ENCODE assay signal across 1 cellular context in the genomic region with DNA sequence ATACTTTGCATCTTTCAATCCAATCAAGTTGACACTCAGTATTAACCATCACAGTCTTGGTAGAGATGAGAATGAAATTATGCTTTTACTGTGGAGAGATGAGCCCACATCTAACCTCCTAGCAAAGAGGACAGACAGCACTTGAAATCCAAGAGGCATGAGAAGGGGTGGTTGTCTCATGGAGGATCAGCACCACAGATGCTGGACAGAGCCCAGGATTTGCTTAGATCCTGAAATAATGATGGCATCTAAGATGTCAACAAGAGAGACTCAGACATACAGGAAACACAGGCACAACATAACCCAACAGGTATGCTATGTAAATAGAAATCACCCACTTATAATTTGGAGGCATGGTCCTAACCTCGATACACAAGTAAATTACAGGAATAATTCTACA.
TF ChIP-seq lines count a peak whose summit lies in the region.

No MANE protein-coding gene starts in this region.

TF ChIP-seq in GM23338, 12 proteins besides CTCF, POLR2A, EP300 and RAD21:
- TF ChIP-seq, protein P1, sequence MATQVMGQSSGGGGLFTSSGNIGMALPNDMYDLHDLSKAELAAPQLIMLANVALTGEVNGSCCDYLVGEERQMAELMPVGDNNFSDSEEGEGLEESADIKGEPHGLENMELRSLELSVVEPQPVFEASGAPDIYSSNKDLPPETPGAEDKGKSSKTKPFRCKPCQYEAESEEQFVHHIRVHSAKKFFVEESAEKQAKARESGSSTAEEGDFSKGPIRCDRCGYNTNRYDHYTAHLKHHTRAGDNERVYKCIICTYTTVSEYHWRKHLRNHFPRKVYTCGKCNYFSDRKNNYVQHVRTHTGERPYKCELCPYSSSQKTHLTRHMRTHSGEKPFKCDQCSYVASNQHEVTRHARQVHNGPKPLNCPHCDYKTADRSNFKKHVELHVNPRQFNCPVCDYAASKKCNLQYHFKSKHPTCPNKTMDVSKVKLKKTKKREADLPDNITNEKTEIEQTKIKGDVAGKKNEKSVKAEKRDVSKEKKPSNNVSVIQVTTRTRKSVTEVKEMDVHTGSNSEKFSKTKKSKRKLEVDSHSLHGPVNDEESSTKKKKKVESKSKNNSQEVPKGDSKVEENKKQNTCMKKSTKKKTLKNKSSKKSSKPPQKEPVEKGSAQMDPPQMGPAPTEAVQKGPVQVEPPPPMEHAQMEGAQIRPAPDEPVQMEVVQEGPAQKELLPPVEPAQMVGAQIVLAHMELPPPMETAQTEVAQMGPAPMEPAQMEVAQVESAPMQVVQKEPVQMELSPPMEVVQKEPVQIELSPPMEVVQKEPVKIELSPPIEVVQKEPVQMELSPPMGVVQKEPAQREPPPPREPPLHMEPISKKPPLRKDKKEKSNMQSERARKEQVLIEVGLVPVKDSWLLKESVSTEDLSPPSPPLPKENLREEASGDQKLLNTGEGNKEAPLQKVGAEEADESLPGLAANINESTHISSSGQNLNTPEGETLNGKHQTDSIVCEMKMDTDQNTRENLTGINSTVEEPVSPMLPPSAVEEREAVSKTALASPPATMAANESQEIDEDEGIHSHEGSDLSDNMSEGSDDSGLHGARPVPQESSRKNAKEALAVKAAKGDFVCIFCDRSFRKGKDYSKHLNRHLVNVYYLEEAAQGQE (IDR thresholded peaks at IDR 0.05; ENCODE audit: unreplicated experiment) = peak; percentile 74
- TF ChIP-seq ZNF331 (CRISPR knock-in tag; IDR thresholded peaks at IDR 0.05; ENCODE audit: low read depth) = no peak
